8 cellular contexts compared by ENCODE assay signal in the genomic region with DNA sequence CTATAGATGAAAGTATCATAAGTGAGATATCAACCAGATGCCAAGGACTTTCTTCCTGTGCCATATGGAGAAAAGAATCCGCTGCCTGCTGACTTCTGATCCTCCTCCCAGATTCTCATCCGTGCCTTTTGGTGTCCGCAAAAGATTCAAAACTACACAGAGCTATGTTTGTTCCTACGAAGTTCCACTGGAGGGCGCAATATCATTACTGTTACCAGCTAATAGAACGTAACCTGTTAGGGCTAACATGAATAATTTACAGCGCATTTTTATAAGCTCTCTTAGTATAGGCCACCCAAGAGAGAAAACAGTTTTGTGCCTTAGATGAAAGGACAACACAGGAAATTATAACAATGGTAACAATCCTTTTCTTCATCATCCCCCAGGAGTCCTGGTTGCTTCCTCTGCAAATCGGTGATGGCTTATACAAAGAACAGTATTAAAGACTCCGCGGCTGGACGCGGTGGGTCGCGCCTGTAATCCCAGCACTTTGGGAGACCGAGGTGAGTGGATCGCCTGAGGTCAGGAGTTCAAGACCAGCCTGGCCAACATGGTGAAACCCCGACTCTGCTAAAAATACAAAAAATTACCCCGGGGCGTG. TPM values are rescaled to one million over a fixed set of nuclear protein-coding genes. Genes with fewer than 3 reads are reported as not detected.
A peak's percentile ranks its signal among the peaks of the same experiment; 100 is the strongest.
DNase-seq lines count a peak whose midpoint lies in the region; ATAC-seq, FAIRE-seq and TF ChIP-seq lines count a peak whose summit lies in the region.

No MANE protein-coding gene starts in this region.

- H3K36me3 ChIP-seq in BJ (ENCODE audit: control insufficient read depth, insufficient read depth, low read length) = no peaks in the 10 kb centered on the region
- H3K36me3 ChIP-seq in trophoblast cell (ENCODE audit: control insufficient read depth in 1 of 2, insufficient read depth in 2 of 2, low read length in 2 of 2) = no peaks in the 10 kb centered on the region
- no peaks in the 10 kb centered on the region for H3K36me3 ChIP-seq in uterus

- H4K91ac ChIP-seq in trophoblast cell (ENCODE audit: low read depth, low read length) = no peak overlapping the region

- peaks cover 1% of the 10 kb centered on the region for H3K79me2 ChIP-seq in trophoblast cell (ENCODE audit: control insufficient read depth, insufficient read depth, low read length, poor library complexity)

- CTCF ChIA-PET in BJ (lab: Yijun Ruan, JAX) = interaction anchor here (0.7 to 1.4 kb wide), 7 partner anchors 92 to 620 kb away, joined by 3 to 5 read pairs (median 3); no protein-coding TSS in a partner anchor

- no peak for TF ChIP-seq POLR2A in GM12891 (IDR thresholded peaks at IDR 0.05; ENCODE audit: low read depth, low read length)
- no peak for TF ChIP-seq POLR2A in uterus (IDR thresholded peaks at IDR 0.05)

- no peak overlapping the region for H2BK120ac ChIP-seq in trophoblast cell (ENCODE audit: insufficient read depth, low read length, poor library complexity)

- no peak overlapping the region for H3K14ac ChIP-seq in trophoblast cell (ENCODE audit: low read length)

- H2BK5ac ChIP-seq in trophoblast cell (ENCODE audit: low read depth, low read length, poor library complexity) = no peak overlapping the region

- no peak overlapping the region for H4K8ac ChIP-seq in trophoblast cell (ENCODE audit: low read depth, low read length)

- H3K27me3 ChIP-seq in BJ (ENCODE audit: control insufficient read depth, insufficient read depth, low read length) = no peaks in the 10 kb centered on the region
- no peaks in the 10 kb centered on the region for H3K27me3 ChIP-seq in trophoblast cell (ENCODE audit: insufficient read depth, low read length)
- H3K27me3 ChIP-seq in uterus = peaks cover 0 to 10% of the 10 kb centered on the region in 2 donors

- peaks cover 1% of the 10 kb centered on the region for H3K79me1 ChIP-seq in trophoblast cell (ENCODE audit: low read length)

- H3K9me3 ChIP-seq in trophoblast cell (ENCODE audit: insufficient read depth, low read depth, low read length) = no peaks in the 10 kb centered on the region
- no peaks in the 10 kb centered on the region for H3K9me3 ChIP-seq in uterus

- TF ChIP-seq CTCF in BJ (IDR thresholded peaks at IDR 0.05; ENCODE audit: insufficient read depth, low read depth, low read length) = peak; percentile 57
- TF ChIP-seq CTCF in epithelial cell of esophagus (IDR thresholded peaks at IDR 0.05; ENCODE audit: insufficient read depth, low read depth, low read length, missing control alignments) = peak; percentile 54
- TF ChIP-seq CTCF in uterus (IDR thresholded peaks at IDR 0.05) = peak in 1 of 4 experiments; percentile 7

- H3K4me3 ChIP-seq in BJ (ENCODE audit: low read depth, low read length) (no peak overlapping the region), epithelial cell of esophagus (ENCODE audit: low read length) (no peak overlapping the region), trophoblast cell (ENCODE audit: low read depth, low read length) (no peak overlapping the region), uterus (no peak overlapping the region)

- no peak overlapping the region for H2AK5ac ChIP-seq in trophoblast cell (ENCODE audit: low read length)

- H3K4me2 ChIP-seq in trophoblast cell (ENCODE audit: low read length) = no peak overlapping the region

- ATAC-seq in HG03460 (IDR thresholded peaks at IDR 0.05; ENCODE audit: unreplicated experiment) (no peak), HG02642 (IDR thresholded peaks at IDR 0.05; ENCODE audit: poor library complexity, unreplicated experiment) (no peak)

- H3K18ac ChIP-seq in trophoblast cell (ENCODE audit: low read length) = no peak overlapping the region

- H3K27ac ChIP-seq in trophoblast cell (ENCODE audit: low read depth, low read length) (no peak overlapping the region), uterus (no peak overlapping the region)

- H4K12ac ChIP-seq in trophoblast cell (ENCODE audit: low read depth, low read length) = no peak overlapping the region

- intact Hi-C loops in uterus (cut with DNase I; ENCODE audit: low total_unique reads) = no loop called here

- no peak overlapping the region for H3K4ac ChIP-seq in trophoblast cell (ENCODE audit: low read depth, low read length)

- H3K9ac ChIP-seq in trophoblast cell (ENCODE audit: low read length) = no peak overlapping the region

- POLR2A ChIA-PET in BJ (lab: Charles Lee) = no interaction called here

- H3K23ac ChIP-seq in trophoblast cell (ENCODE audit: low read length) = no peak overlapping the region

- H3K4me1 ChIP-seq in trophoblast cell (ENCODE audit: control insufficient read depth in 1 of 2, insufficient read depth in 2 of 2, low read length in 2 of 2) (peaks cover 6 to 9% of the 10 kb centered on the region in 2 experiments), uterus (no peaks in the 10 kb centered on the region)

- DNase-seq in BJ (ENCODE audit: low read depth) = peak; percentile 2
- DNase-seq in GM12891 (ENCODE audit: insufficient read length, low spot score) = peak; percentile 16
- peak; percentile 71 for DNase-seq in NCI-H82 (lab: John Stamatoyannopoulos, UW)
- DNase-seq in epithelial cell of esophagus (ENCODE audit: low read depth) = peak; percentile 58
- peak; percentile 3 to 58 for DNase-seq in trophoblast cell
- no peak for DNase-seq in uterus

- WGBS in trophoblast cell (ENCODE audit: extremely low coverage, insufficient coverage, insufficient read length) = no CpG with 5 or more reads among the region's 19 CpGs

- no peak for FAIRE-seq in GM12891 (lab: Jason Lieb, UNC)

- no peak overlapping the region for H2BK12ac ChIP-seq in trophoblast cell (ENCODE audit: low read length)

- no peak overlapping the region for H2AFZ ChIP-seq in trophoblast cell (ENCODE audit: insufficient read depth, low read length, poor library complexity)

TF ChIP-seq in GM12891, 5 proteins besides CTCF, POLR2A, EP300 and RAD21:
- TF ChIP-seq TAF1 (IDR thresholded peaks at IDR 0.05; ENCODE audit: low read depth, low read length) = no peak
- TF ChIP-seq PAX5 (IDR thresholded peaks at IDR 0.05; ENCODE audit: insufficient read depth, low read length, severe bottlenecking) = no peak
- TF ChIP-seq POU2F2 (IDR thresholded peaks at IDR 0.05; ENCODE audit: low read depth, low read length) = no peak
- TF ChIP-seq SPI1 (IDR thresholded peaks at IDR 0.05; ENCODE audit: low read depth, low read length) = no peak
- TF ChIP-seq POLR2AphosphoS5 (IDR thresholded peaks at IDR 0.05; ENCODE audit: low read depth, low read length) = no peak
TF ChIP-seq in GM12891: peak in this region for 0.

RNA-seq across cellular contexts. Expression of a gene that starts 22.8 kb away (rescaled TPM):
- polyA plus RNA-seq in BJ (2011; rRNA removed) = not detected in 2 replicates
- not detected in 2 replicates for polyA minus RNA-seq in BJ (2011; rRNA and poly(A)+ RNA removed)
- not detected for polyA plus RNA-seq in GM12891 (2012; ENCODE audit: low read depth, missing spikeins)
- polyA plus RNA-seq in trophoblast cell (2013) = 0.89 and 1.00 TPM in 2 replicates
- total RNA-seq in uterus = under 1 TPM in 1 of 4 donors, not detected in 3; 0.21 TPM

RNA-seq across cellular contexts. Expression of a gene that starts 41.1 kb away (rescaled TPM):
- not detected in 2 replicates for polyA plus RNA-seq in BJ (2011; rRNA removed)
- polyA minus RNA-seq in BJ (2011; rRNA and poly(A)+ RNA removed) = not detected in 2 replicates
- not detected for polyA plus RNA-seq in GM12891 (2012; ENCODE audit: low read depth, missing spikeins)
- not detected in 2 replicates for polyA plus RNA-seq in trophoblast cell (2013)
- not detected for total RNA-seq in uterus

Comparison
In these comparisons a context has a peak if more than half of its experiments do, and no peak if none do; other contexts are left out.
1. DNase-seq: peak in BJ (single experiment), GM12891 (single experiment), NCI-H82 (single experiment), epithelial cell of esophagus (single experiment) and trophoblast cell (2 of 2); none in uterus (0 of 2).